Comparison of ENCODE assay signal across 1 cellular context in the genomic region with DNA sequence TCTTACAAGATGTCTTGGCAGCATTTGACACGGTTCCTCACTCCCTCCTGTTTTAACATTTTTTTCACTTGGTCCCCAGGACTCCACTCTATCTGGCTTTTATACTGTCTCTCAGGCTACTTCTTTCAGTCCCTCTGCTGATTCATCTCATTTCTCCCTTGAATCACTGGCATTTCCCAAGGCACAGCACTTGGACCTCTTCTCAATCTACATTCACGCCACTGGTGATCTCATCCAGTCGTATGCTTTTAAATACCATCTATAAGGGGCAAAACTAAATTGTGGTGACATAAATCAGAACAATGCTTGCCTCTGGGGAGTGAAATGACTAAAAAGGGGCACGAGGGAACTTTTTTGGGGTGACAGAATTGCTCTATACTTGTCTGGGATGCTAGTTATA.
TF ChIP-seq lines count a peak whose summit lies in the region.

No MANE protein-coding gene starts in this region.

TF ChIP-seq in GM12878, 131 proteins besides CTCF, POLR2A, EP300 and RAD21 (continued from another document):
- TF ChIP-seq, protein P1, sequence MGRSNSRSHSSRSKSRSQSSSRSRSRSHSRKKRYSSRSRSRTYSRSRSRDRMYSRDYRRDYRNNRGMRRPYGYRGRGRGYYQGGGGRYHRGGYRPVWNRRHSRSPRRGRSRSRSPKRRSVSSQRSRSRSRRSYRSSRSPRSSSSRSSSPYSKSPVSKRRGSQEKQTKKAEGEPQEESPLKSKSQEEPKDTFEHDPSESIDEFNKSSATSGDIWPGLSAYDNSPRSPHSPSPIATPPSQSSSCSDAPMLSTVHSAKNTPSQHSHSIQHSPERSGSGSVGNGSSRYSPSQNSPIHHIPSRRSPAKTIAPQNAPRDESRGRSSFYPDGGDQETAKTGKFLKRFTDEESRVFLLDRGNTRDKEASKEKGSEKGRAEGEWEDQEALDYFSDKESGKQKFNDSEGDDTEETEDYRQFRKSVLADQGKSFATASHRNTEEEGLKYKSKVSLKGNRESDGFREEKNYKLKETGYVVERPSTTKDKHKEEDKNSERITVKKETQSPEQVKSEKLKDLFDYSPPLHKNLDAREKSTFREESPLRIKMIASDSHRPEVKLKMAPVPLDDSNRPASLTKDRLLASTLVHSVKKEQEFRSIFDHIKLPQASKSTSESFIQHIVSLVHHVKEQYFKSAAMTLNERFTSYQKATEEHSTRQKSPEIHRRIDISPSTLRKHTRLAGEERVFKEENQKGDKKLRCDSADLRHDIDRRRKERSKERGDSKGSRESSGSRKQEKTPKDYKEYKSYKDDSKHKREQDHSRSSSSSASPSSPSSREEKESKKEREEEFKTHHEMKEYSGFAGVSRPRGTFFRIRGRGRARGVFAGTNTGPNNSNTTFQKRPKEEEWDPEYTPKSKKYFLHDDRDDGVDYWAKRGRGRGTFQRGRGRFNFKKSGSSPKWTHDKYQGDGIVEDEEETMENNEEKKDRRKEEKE (IDR thresholded peaks at IDR 0.05): no peak
- TF ChIP-seq CHD1 (IDR thresholded peaks at IDR 0.05; ENCODE audit: low read depth, low read length): no peak
- TF ChIP-seq GABPA (IDR thresholded peaks at IDR 0.05; ENCODE audit: low read depth): peak; percentile 43; the same call in 1 of the 2 replicates
- 0 out of 4 replicates have a peak, but pooled peaks of 1 of the 2 experiments have one; percentile 10 for TF ChIP-seq SRF (IDR thresholded peaks at IDR 0.05; ENCODE audit: low read depth in 2 of 2, low read length in 2 of 2)
- no peak for TF ChIP-seq CEBPZ (IDR thresholded peaks at IDR 0.05; ENCODE audit: low read depth, low read length)
- peak; percentile 95 for TF ChIP-seq NFIC (IDR thresholded peaks at IDR 0.05; ENCODE audit: low read depth, low read length)
- no peak for TF ChIP-seq HDAC2 (IDR thresholded peaks at IDR 0.05)
- no peak for TF ChIP-seq PAX5 (IDR thresholded peaks at IDR 0.05; ENCODE audit: borderline replicate concordance, low read depth, low read length)
